1 cellular context compared by ENCODE assay signal in the genomic region with DNA sequence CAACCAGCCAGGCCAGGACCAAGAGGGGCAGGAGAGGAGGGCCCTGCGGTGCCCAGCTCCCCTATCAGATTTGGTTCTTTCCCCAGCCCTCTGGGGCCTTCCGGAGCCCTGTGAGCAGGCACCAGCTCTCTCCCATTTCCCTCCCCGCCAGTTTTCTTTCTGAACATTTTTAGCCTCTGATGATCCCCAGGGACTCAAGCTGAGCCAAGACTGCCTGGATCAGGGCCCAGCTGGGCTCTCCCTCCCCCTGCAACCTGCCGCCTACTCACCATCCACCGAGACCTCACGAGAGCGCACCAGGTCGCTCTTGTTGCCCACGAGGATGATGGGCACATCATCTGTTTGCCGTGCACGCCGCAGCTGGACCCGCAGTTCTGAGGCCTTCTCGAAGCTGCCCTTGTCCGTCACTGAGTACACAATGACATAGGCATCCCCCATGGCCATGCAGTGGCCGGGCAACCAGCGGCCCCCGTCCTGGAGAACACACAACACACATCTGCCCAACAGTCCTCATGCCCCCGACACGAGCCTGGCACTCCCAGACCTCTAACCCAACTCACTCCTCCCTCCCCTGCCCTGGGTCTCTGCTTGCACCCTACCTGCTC.
TF ChIP-seq lines count a peak whose summit lies in the region.

No MANE protein-coding gene starts in this region.

TF ChIP-seq in GM12878, 131 proteins besides CTCF, POLR2A, EP300 and RAD21 (continued from another document):
- TF ChIP-seq, protein P1, sequence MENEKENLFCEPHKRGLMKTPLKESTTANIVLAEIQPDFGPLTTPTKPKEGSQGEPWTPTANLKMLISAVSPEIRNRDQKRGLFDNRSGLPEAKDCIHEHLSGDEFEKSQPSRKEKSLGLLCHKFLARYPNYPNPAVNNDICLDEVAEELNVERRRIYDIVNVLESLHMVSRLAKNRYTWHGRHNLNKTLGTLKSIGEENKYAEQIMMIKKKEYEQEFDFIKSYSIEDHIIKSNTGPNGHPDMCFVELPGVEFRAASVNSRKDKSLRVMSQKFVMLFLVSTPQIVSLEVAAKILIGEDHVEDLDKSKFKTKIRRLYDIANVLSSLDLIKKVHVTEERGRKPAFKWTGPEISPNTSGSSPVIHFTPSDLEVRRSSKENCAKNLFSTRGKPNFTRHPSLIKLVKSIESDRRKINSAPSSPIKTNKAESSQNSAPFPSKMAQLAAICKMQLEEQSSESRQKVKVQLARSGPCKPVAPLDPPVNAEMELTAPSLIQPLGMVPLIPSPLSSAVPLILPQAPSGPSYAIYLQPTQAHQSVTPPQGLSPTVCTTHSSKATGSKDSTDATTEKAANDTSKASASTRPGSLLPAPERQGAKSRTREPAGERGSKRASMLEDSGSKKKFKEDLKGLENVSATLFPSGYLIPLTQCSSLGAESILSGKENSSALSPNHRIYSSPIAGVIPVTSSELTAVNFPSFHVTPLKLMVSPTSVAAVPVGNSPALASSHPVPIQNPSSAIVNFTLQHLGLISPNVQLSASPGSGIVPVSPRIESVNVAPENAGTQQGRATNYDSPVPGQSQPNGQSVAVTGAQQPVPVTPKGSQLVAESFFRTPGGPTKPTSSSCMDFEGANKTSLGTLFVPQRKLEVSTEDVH (IDR thresholded peaks at IDR 0.05; ENCODE audit: low read depth, partially characterized antibody), result no peak
- TF ChIP-seq TCF12 (IDR thresholded peaks at IDR 0.05; ENCODE audit: low read depth, low read length) (no peak), CREB1 (IDR thresholded peaks at IDR 0.05; ENCODE audit: low read depth) (no peak), NR2F1 (conservative IDR thresholded peaks at IDR 0.05) (no peak), ZNF274 (IDR thresholded peaks at IDR 0.05; ENCODE audit: insufficient read depth, insufficient read length) (no peak), SMC3 (IDR thresholded peaks at IDR 0.05; ENCODE audit: borderline replicate concordance, low read length) (no peak)
